In genomic region chr17:77830816-77831490, GRCh38 we compare ENCODE assay signal across 12 cellular contexts.
DNase-seq lines count a peak whose midpoint lies in the region; ATAC-seq, FAIRE-seq and TF ChIP-seq lines count a peak whose summit lies in the region.
"Had no signal": no experiment of that assay in that cellular context is flagged by ENCODE, and none has a peak within 500 bp of the region (broad histone marks: within the 10 kb centered on the region; RNA-seq: fewer than 3 reads in every experiment).

No MANE protein-coding gene starts in this region.

- H3K4me1 ChIP-seq in H1 (replicated peaks in 1 of 4; ENCODE audit: control insufficient read depth in 3 of 4, insufficient read depth in 4 of 4, low read length in 3 of 4): peaks cover 0 to 36% (median 23%) of the 10 kb centered on the region in 4 experiments; a peak in 6 of 7 replicates
- peaks cover 9 to 13% of the 10 kb centered on the region in 2 donors for H3K4me1 ChIP-seq in uterus

- H2BK15ac ChIP-seq in H1 (ENCODE audit: low read length): peak overlapping the region; percentile 95; the same call in 1 of the 2 replicates

- no peaks in the 10 kb centered on the region for H3K36me3 Mint-ChIP-seq in activated naive CD8-positive, alpha-beta T cell treated with anti-CD3 and anti-CD28 coated beads, Interleukin-2, amount 10 ng/mL, durations not matched to agents 7 days and 5 days
- no peaks in the 10 kb centered on the region for H3K36me3 Mint-ChIP-seq in activated naive CD8-positive, alpha-beta T cell treated with anti-CD3 and anti-CD28 coated beads, Interleukin-2, amount 50 U/mL, for 24 hours (ENCODE audit: low read depth)
- H3K36me3 Mint-ChIP-seq: activated naive CD4-positive, alpha-beta T cell treated with anti-CD3 and anti-CD28 coated beads, Interleukin-2, amount 50 U/mL, for 24 hours had no signal

- H3K23me2 ChIP-seq in H1 (ENCODE audit: low read depth, low read length): no peaks in the 10 kb centered on the region; the same call in 1 of the 2 replicates

- no peaks in the 10 kb centered on the region for H3K36me3 ChIP-seq in H1 (ENCODE audit: control insufficient read depth in 2 of 4, insufficient read depth in 4 of 4, low read length in 3 of 4)
- no peaks in the 10 kb centered on the region for H3K36me3 ChIP-seq in uterus
- H3K36me3 ChIP-seq: ovary had no signal

- TF ChIP-seq RAD21 in H1 (IDR thresholded peaks at IDR 0.05 in 1 of 2, conservative IDR thresholded peaks at IDR 0.05 in 1 of 2; ENCODE audit: low read depth in 2 of 2, low read length in 2 of 2): no peak

- H4K8ac ChIP-seq in H1 (ENCODE audit: extremely low read depth, insufficient read depth, low read length): peak overlapping the region; percentile 40; the same call in 1 of the 2 replicates

- no peak overlapping the region for H3K27ac Mint-ChIP-seq in activated naive CD8-positive, alpha-beta T cell treated with anti-CD3 and anti-CD28 coated beads, Interleukin-2, amount 10 ng/mL, durations not matched to agents 7 days and 5 days
- H3K27ac Mint-ChIP-seq in activated naive CD8-positive, alpha-beta T cell treated with anti-CD3 and anti-CD28 coated beads, Interleukin-2, amount 50 U/mL, for 24 hours: no peak overlapping the region
- H3K27ac Mint-ChIP-seq: activated CD4-positive, alpha-beta T cell treated with anti-CD3 and anti-CD28 coated beads, Interleukin-2, amount 10 ng/mL, durations not matched to agents 7 days and 5 days; activated naive CD4-positive, alpha-beta T cell treated with anti-CD3 and anti-CD28 coated beads, Interleukin-2, amount 50 U/mL, for 24 hours had no signal

- intact Hi-C loops in uterus (cut with DNase I; ENCODE audit: low total_unique reads): no loop called here

- peak overlapping the region; percentile 12 for H4K91ac ChIP-seq in H1 (replicated peaks; ENCODE audit: insufficient read length, low read length)

- no peak overlapping the region for H3K4me2 ChIP-seq in H1 (ENCODE audit: insufficient read depth in 1 of 2, low read depth in 2 of 2, low read length in 2 of 2)

- WGBS in H1 (ENCODE audit: extremely low coverage in 1 of 2, insufficient coverage in 1 of 2, insufficient read length in 1 of 2, insufficient replicate concordance in 2 of 2, low coverage in 1 of 2, low lambda C conversion rate in 2 of 2, missing lambda C conversion rate in 1 of 2), 2 experiments: 86% methylated on average over 14 of the region's 17 CpGs; no CpG with 5 or more reads in 1 of the 2 experiments

- DNase-seq in activated naive CD8-positive, alpha-beta T cell treated with anti-CD3 and anti-CD28 coated beads, Interleukin-2, amount 10 ng/mL, durations not matched to agents 7 days and 5 days: peak; percentile 22
- DNase-seq in activated naive CD8-positive, alpha-beta T cell treated with anti-CD3 and anti-CD28 coated beads, Interleukin-2, amount 50 U/mL, for 24 hours: no peak
- DNase-seq in H1 (ENCODE audit: low read depth in 1 of 2, low spot score in 2 of 2) (no peak), omental fat pad (ENCODE audit: low spot score) (peak; percentile 8), uterus (peak in 1 of 2 donors; percentile 34), NCI-H226 (no peak), HPDE6-E6E7 (ENCODE audit: extremely low spot score) (no peak)
- DNase-seq: activated CD4-positive, alpha-beta T cell treated with anti-CD3 and anti-CD28 coated beads, Interleukin-2, amount 10 ng/mL, durations not matched to agents 7 days and 5 days; MM.1S had no signal

- TF ChIP-seq CTCF in H1 (IDR thresholded peaks at IDR 0.05; ENCODE audit: control extremely low read depth in 1 of 3, insufficient read depth in 1 of 3, low read depth in 1 of 3, low read length in 3 of 3) (no peak), omental fat pad (IDR thresholded peaks at IDR 0.05) (no peak), uterus (IDR thresholded peaks at IDR 0.05) (no peak)

- H3K4me3 Mint-ChIP-seq in activated naive CD8-positive, alpha-beta T cell treated with anti-CD3 and anti-CD28 coated beads, Interleukin-2, amount 10 ng/mL, durations not matched to agents 7 days and 5 days: no peak overlapping the region
- no peak overlapping the region for H3K4me3 Mint-ChIP-seq in activated naive CD8-positive, alpha-beta T cell treated with anti-CD3 and anti-CD28 coated beads, Interleukin-2, amount 50 U/mL, for 24 hours
- H3K4me3 Mint-ChIP-seq: activated CD4-positive, alpha-beta T cell treated with anti-CD3 and anti-CD28 coated beads, Interleukin-2, amount 10 ng/mL, durations not matched to agents 7 days and 5 days; activated naive CD4-positive, alpha-beta T cell treated with anti-CD3 and anti-CD28 coated beads, Interleukin-2, amount 50 U/mL, for 24 hours had no signal

- H3K79me1 ChIP-seq in H1 (ENCODE audit: low read depth, low read length): no peaks in the 10 kb centered on the region

- H3K18ac ChIP-seq in H1 (ENCODE audit: extremely low read depth, low read length): 0 out of 2 replicates have a peak overlapping the region, but pooled peaks have one; percentile 27

- H3K9me3 ChIP-seq in H1 (ENCODE audit: insufficient read depth in 2 of 2, low read depth in 1 of 2, low read length in 1 of 2): no peaks in the 10 kb centered on the region
- H3K9me3 ChIP-seq in uterus: no peaks in the 10 kb centered on the region
- H3K9me3 ChIP-seq: ovary had no signal

- TF ChIP-seq POLR2A in H1 (IDR thresholded peaks at IDR 0.05; ENCODE audit: control extremely low read depth in 1 of 2, low read depth in 2 of 2, low read length in 2 of 2) (no peak), uterus (IDR thresholded peaks at IDR 0.05) (no peak)

- H2AFZ ChIP-seq in H1 (ENCODE audit: low read length): no peak overlapping the region

- H2BK5ac ChIP-seq in H1 (ENCODE audit: low read depth, low read length): no peak overlapping the region

- no peak overlapping the region for H3K23ac ChIP-seq in H1 (ENCODE audit: insufficient read length)

- H3K27me3 Mint-ChIP-seq in activated naive CD8-positive, alpha-beta T cell treated with anti-CD3 and anti-CD28 coated beads, Interleukin-2, amount 10 ng/mL, durations not matched to agents 7 days and 5 days: peaks cover 20% of the 10 kb centered on the region
- H3K27me3 Mint-ChIP-seq in activated naive CD8-positive, alpha-beta T cell treated with anti-CD3 and anti-CD28 coated beads, Interleukin-2, amount 50 U/mL, for 24 hours: peaks cover 5% of the 10 kb centered on the region
- H3K27me3 Mint-ChIP-seq: activated naive CD4-positive, alpha-beta T cell treated with anti-CD3 and anti-CD28 coated beads, Interleukin-2, amount 50 U/mL, for 24 hours had no signal

- H3K9me3 Mint-ChIP-seq in activated naive CD8-positive, alpha-beta T cell treated with anti-CD3 and anti-CD28 coated beads, Interleukin-2, amount 10 ng/mL, durations not matched to agents 7 days and 5 days: no peaks in the 10 kb centered on the region
- H3K9me3 Mint-ChIP-seq in activated naive CD8-positive, alpha-beta T cell treated with anti-CD3 and anti-CD28 coated beads, Interleukin-2, amount 50 U/mL, for 24 hours: no peaks in the 10 kb centered on the region
- H3K9me3 Mint-ChIP-seq: activated CD4-positive, alpha-beta T cell treated with anti-CD3 and anti-CD28 coated beads, Interleukin-2, amount 10 ng/mL, durations not matched to agents 7 days and 5 days; activated naive CD4-positive, alpha-beta T cell treated with anti-CD3 and anti-CD28 coated beads, Interleukin-2, amount 50 U/mL, for 24 hours had no signal

- no peak for ATAC-seq in activated naive CD8-positive, alpha-beta T cell treated with anti-CD3 and anti-CD28 coated beads, Interleukin-2, amount 10 ng/mL, durations not matched to agents 7 days and 5 days (ENCODE audit: low read depth)
- ATAC-seq in activated naive CD8-positive, alpha-beta T cell treated with anti-CD3 and anti-CD28 coated beads, Interleukin-2, amount 50 U/mL, for 24 hours: no peak
- no peak for ATAC-seq in omental fat pad (ENCODE audit: low FRiP score)
- ATAC-seq in HG02642 (IDR thresholded peaks at IDR 0.05; ENCODE audit: poor library complexity, unreplicated experiment): no peak

- no peak overlapping the region for H3K56ac ChIP-seq in H1 (replicated peaks; ENCODE audit: insufficient read length, low read depth, low read length)

- H3K9ac ChIP-seq in H1 (replicated peaks in 1 of 4; ENCODE audit: extremely low read depth in 1 of 4, low read depth in 3 of 4, low read length in 3 of 4): no peak overlapping the region

- POLR2A ChIA-PET in activated naive CD8-positive, alpha-beta T cell treated with anti-CD3 and anti-CD28 coated beads, Interleukin-2, amount 10 ng/mL, durations not matched to agents 7 days and 5 days (lab: Charles Lee): interaction anchor here (0.5 kb wide), 1 partner anchor 13 kb away, joined by 5 read pairs; no protein-coding TSS in a partner anchor
- POLR2A ChIA-PET in H1 (lab: Charles Lee; ENCODE audit: partially characterized antibody): no interaction called here

- no peak overlapping the region for H4K5ac ChIP-seq in H1 (ENCODE audit: insufficient read length, low read depth, low read length)

- H4K20me1 ChIP-seq in H1 (replicated peaks in 1 of 2; ENCODE audit: control insufficient read depth in 1 of 2, insufficient read depth in 2 of 2, low read length in 2 of 2): no peaks in the 10 kb centered on the region

- H2AK5ac ChIP-seq in H1 (ENCODE audit: low read depth, low read length): no peak overlapping the region

- H3K4ac ChIP-seq in H1 (replicated peaks; ENCODE audit: insufficient read length, low read depth, low read length): no peak overlapping the region

- H3K27ac ChIP-seq in H1 (ENCODE audit: low read depth, low read length) (no peak overlapping the region), uterus (peak overlapping the region; percentile 84 to 86)

- CTCF ChIA-PET in H1 (lab: Charles Lee; ENCODE audit: partially characterized antibody): interaction anchor here (1.0 kb wide), 1 partner anchor 84 kb away, joined by 3 read pairs; no protein-coding TSS in a partner anchor

- H2BK20ac ChIP-seq in H1 (ENCODE audit: low read length): peak overlapping the region; percentile 25; the same call in 1 of the 2 replicates

- no peak for FAIRE-seq in H1 (lab: Jason Lieb, UNC)

- H2BK120ac ChIP-seq in H1 (replicated peaks; ENCODE audit: low read depth, low read length): no peak overlapping the region

- H3K4me3 ChIP-seq in H1 (ENCODE audit: extremely low read depth in 1 of 4, insufficient read depth in 2 of 4, low read depth in 3 of 4, low read length in 4 of 4) (no peak overlapping the region), uterus (no peak overlapping the region)
- H3K4me3 ChIP-seq: ovary had no signal

- peaks cover 17% of the 10 kb centered on the region for H3K4me1 Mint-ChIP-seq in activated naive CD8-positive, alpha-beta T cell treated with anti-CD3 and anti-CD28 coated beads, Interleukin-2, amount 10 ng/mL, durations not matched to agents 7 days and 5 days
- H3K4me1 Mint-ChIP-seq in activated naive CD8-positive, alpha-beta T cell treated with anti-CD3 and anti-CD28 coated beads, Interleukin-2, amount 50 U/mL, for 24 hours: peaks cover 32% of the 10 kb centered on the region

- H3K27me3 ChIP-seq in H1 (replicated peaks in 1 of 4; ENCODE audit: control insufficient read depth in 3 of 4, extremely low read depth in 1 of 4, insufficient read depth in 3 of 4, low read length in 3 of 4) (no peaks in the 10 kb centered on the region), uterus (no peaks in the 10 kb centered on the region)
- H3K27me3 ChIP-seq: ovary had no signal

- no peak for TF ChIP-seq EP300 in H1 (IDR thresholded peaks at IDR 0.05; ENCODE audit: borderline replicate concordance in 1 of 2, low read depth in 2 of 2, low read length in 2 of 2)

- no peak overlapping the region for H3K14ac ChIP-seq in H1 (ENCODE audit: insufficient read length)

- H2BK12ac ChIP-seq in H1 (ENCODE audit: low read depth, low read length): peak overlapping the region; percentile 6; the same call in 1 of the 2 replicates

- no peaks in the 10 kb centered on the region for H3K79me2 ChIP-seq in H1 (ENCODE audit: control insufficient read depth in 1 of 2, insufficient read depth in 2 of 2, low read length in 2 of 2)

Comparison
In these comparisons a context has a peak if more than half of its experiments do, and no peak if none do; other contexts are left out.
1. DNase-seq: peak in activated naive CD8-positive, alpha-beta T cell treated with anti-CD3 and anti-CD28 coated beads, Interleukin-2, amount 10 ng/mL, durations not matched to agents 7 days and 5 days (single experiment) and omental fat pad (single experiment); none in activated naive CD8-positive, alpha-beta T cell treated with anti-CD3 and anti-CD28 coated beads, Interleukin-2, amount 50 U/mL, for 24 hours (single experiment), H1 (0 of 2), NCI-H226 (single experiment) and HPDE6-E6E7 (single experiment).